In genomic region chr1:183908095-183908494, GRCh38 we compare ENCODE assay signal across 24 cellular contexts.
DNase-seq lines count a peak whose midpoint lies in the region; ATAC-seq, FAIRE-seq and TF ChIP-seq lines count a peak whose summit lies in the region.
"Had no signal": no experiment of that assay in that cellular context is flagged by ENCODE, and none has a peak within 500 bp of the region (broad histone marks: within the 10 kb centered on the region; RNA-seq: fewer than 3 reads in every experiment).

No MANE protein-coding gene starts in this region.

- TF ChIP-seq POLR2A in GM12878 (IDR thresholded peaks at IDR 0.05; ENCODE audit: low read depth, low read length): peak; percentile 19; the same call in 1 of the 2 replicates

- TF ChIP-seq EP300 in GM12878 (IDR thresholded peaks at IDR 0.05; ENCODE audit: borderline replicate concordance in 1 of 2, control insufficient read depth in 1 of 2, low read depth in 2 of 2, low read length in 2 of 2): no peak

- H3K9ac ChIP-seq in GM23248: no peak overlapping the region
- no peak overlapping the region for H3K9ac ChIP-seq in GM12878 (ENCODE audit: control insufficient read depth, insufficient read depth, low read length)
- no peak overlapping the region for H3K9ac ChIP-seq in mesendoderm (ENCODE audit: low read length)

- H3K27me3 ChIP-seq in GM23248 (replicated peaks; ENCODE audit: insufficient read depth) (no peaks in the 10 kb centered on the region), GM12878 (replicated peaks in 1 of 2; ENCODE audit: control insufficient read depth in 2 of 2, insufficient read depth in 2 of 2, low read length in 1 of 2) (no peaks in the 10 kb centered on the region), mesendoderm (ENCODE audit: insufficient read depth, low read length, poor library complexity) (no peaks in the 10 kb centered on the region)
- H3K27me3 ChIP-seq: MG63 had no signal

- no peak overlapping the region for H3K4me3 ChIP-seq in GM23248
- H3K4me3 ChIP-seq in GM12878: no peak overlapping the region
- no peak overlapping the region for H3K4me3 ChIP-seq in mesendoderm (ENCODE audit: low read length)
- H3K4me3 ChIP-seq: MG63 had no signal

- H2BK5ac ChIP-seq in mesendoderm (ENCODE audit: low read length): no peak overlapping the region

- RAD21 ChIA-PET in GM12878 (lab: Charles Lee; ENCODE audit: unreplicated experiment): interaction anchor here (0.8 kb wide), 1 partner anchor 223 kb away, joined by 3 read pairs; no protein-coding TSS in a partner anchor

- H3K79me1 ChIP-seq in mesendoderm (ENCODE audit: low read length): no peaks in the 10 kb centered on the region

- FAIRE-seq in GM12878 (lab: Jason Lieb, UNC): no peak
- FAIRE-seq: GM18507, HTR-8/SVneo had no signal

- H3K4me2 ChIP-seq in GM23248 (ENCODE audit: unreplicated experiment) (no peak overlapping the region), GM12878 (ENCODE audit: control insufficient read depth, insufficient read depth) (no peak overlapping the region), mesendoderm (ENCODE audit: low read length) (no peak overlapping the region)

- no peak overlapping the region for H3K4ac ChIP-seq in mesendoderm (ENCODE audit: low read depth, low read length)

- H3K79me2 ChIP-seq in GM23248 (ENCODE audit: insufficient read depth) (no peaks in the 10 kb centered on the region), GM12878 (ENCODE audit: control insufficient read depth, insufficient read depth, low read length) (peaks cover 2% of the 10 kb centered on the region; the same call in 1 of the 2 replicates), mesendoderm (ENCODE audit: control insufficient read depth, insufficient read depth, low read length) (no peaks in the 10 kb centered on the region)

- H2AK5ac ChIP-seq in mesendoderm (ENCODE audit: low read length): no peak overlapping the region

- in situ Hi-C loops in GM23248 (cut with MboI): no loop called here
- in situ Hi-C loops in GM12878 (cut with MboI): no loop called here

- H2BK120ac ChIP-seq in mesendoderm (ENCODE audit: low read depth, low read length): no peak overlapping the region

- H3K27ac ChIP-seq in GM23248 (no peak overlapping the region), GM12878 (ENCODE audit: control insufficient read depth, insufficient read depth) (no peak overlapping the region), mesendoderm (ENCODE audit: low read depth, low read length) (no peak overlapping the region)
- H3K27ac ChIP-seq: C4-2B had no signal

- H3K23ac ChIP-seq in mesendoderm (ENCODE audit: low read length): no peak overlapping the region

- H4K20me1 ChIP-seq in GM23248 (ENCODE audit: insufficient read depth) (no peaks in the 10 kb centered on the region), GM12878 (ENCODE audit: control insufficient read depth, insufficient read depth) (no peaks in the 10 kb centered on the region)

- 95 to 97% methylated on average over 4 of the region's 4 CpGs for WGBS in GM23248 (ENCODE audit: low coverage in 1 of 2, low lambda C conversion rate in 2 of 2, missing lambda C conversion rate in 2 of 2), 2 experiments
- WGBS in GM12878 (ENCODE audit: insufficient coverage, insufficient replicate concordance, low lambda C conversion rate, missing lambda C conversion rate): 94% methylated on average over 4 of the region's 4 CpGs
- no CpG with 5 or more reads among the region's 4 CpGs for WGBS in mesendoderm (ENCODE audit: extremely low coverage, insufficient coverage, low lambda C conversion rate)

- TF ChIP-seq CTCF in GM12878 (IDR thresholded peaks at IDR 0.05 in 2 of 3, conservative IDR thresholded peaks at IDR 0.05 in 1 of 3; ENCODE audit: control insufficient read depth in 2 of 3, extremely low read depth in 1 of 3, insufficient read depth in 1 of 3, low read depth in 3 of 3, low read length in 3 of 3): no peak

- intact Hi-C loops in GM12878 (cut with micrococcal nuclease; ENCODE audit: unreplicated experiment): no loop called here

- DNase-seq in GM23248: peak; percentile 22
- DNase-seq in HT1080 (ENCODE audit: low read depth): peak; percentile 18
- no peak for DNase-seq in GM12878 (ENCODE audit: low read depth, low spot score)
- DNase-seq in mesendoderm: peak; percentile 16
- DNase-seq in NCI-H1436 (lab: John Stamatoyannopoulos, UW): no peak
- DNase-seq in EL: no peak
- DNase-seq: Caco-2; CD8-positive, alpha-beta T cell; DMS 273 treated with DMSO at 0.1 percent for 48 hours; DMS79 treated with DMSO at 0.1 percent for 48 hours; KBM-7; MG63; NCI-H1105 treated with DMSO at 0.1 percent for 48 hours; NCI-H2029; NCI-H446; NCI-H524 treated with DMSO at 0.1 percent for 48 hours; NCI-H774; SHP77; T-cell had no signal

- peaks cover 10% of the 10 kb centered on the region for H3F3A ChIP-seq in GM23248 (ENCODE audit: insufficient read depth)

- H3K9me3 ChIP-seq in GM23248 (ENCODE audit: low read depth) (no peaks in the 10 kb centered on the region), GM12878 (replicated peaks; ENCODE audit: control insufficient read depth, insufficient read depth, low read length) (no peaks in the 10 kb centered on the region)
- H3K9me3 ChIP-seq: Caco-2, MG63 had no signal

- H3K9me2 ChIP-seq in GM23248 (ENCODE audit: insufficient read depth): no peaks in the 10 kb centered on the region

- no peak overlapping the region for H2BK15ac ChIP-seq in mesendoderm (replicated peaks; ENCODE audit: low read depth)

- SMC1A ChIA-PET in GM12878 (lab: Charles Lee; ENCODE audit: uncharacterized antibody, unreplicated experiment): interaction anchor here (1.0 to 2.8 kb wide), 5 partner anchors 10 to 253 kb away, joined by 3 to 13 read pairs (median 8); no protein-coding TSS in a partner anchor

- no peak overlapping the region for H3K18ac ChIP-seq in mesendoderm (ENCODE audit: low read length)

- no peak overlapping the region for H4K5ac ChIP-seq in mesendoderm (ENCODE audit: low read length)

- peaks cover 20% of the 10 kb centered on the region; the same call in 1 of the 2 replicates for H3K36me3 ChIP-seq in GM23248 (ENCODE audit: low read depth)
- H3K36me3 ChIP-seq in GM12878 (ENCODE audit: control insufficient read depth in 2 of 2, insufficient read depth in 2 of 2, low read length in 1 of 2): peaks cover 21 to 57% of the 10 kb centered on the region in 2 experiments
- no peaks in the 10 kb centered on the region for H3K36me3 ChIP-seq in mesendoderm (ENCODE audit: control insufficient read depth, insufficient read depth, low read length)
- H3K36me3 ChIP-seq: MG63 had no signal

- no peak overlapping the region for H2AFZ ChIP-seq in GM23248
- no peak overlapping the region for H2AFZ ChIP-seq in GM12878 (ENCODE audit: control insufficient read depth, low read depth, low read length)

- H3K56ac ChIP-seq in mesendoderm (ENCODE audit: low read length): no peak overlapping the region

- no peak for TF ChIP-seq RAD21 in GM12878 (IDR thresholded peaks at IDR 0.05; ENCODE audit: insufficient read depth, low read depth, low read length)

- H3K4me1 ChIP-seq in GM23248 (ENCODE audit: insufficient read depth): peaks cover 1% of the 10 kb centered on the region; the same call in 1 of the 2 replicates
- H3K4me1 ChIP-seq in GM12878 (ENCODE audit: control insufficient read depth, insufficient read depth, low read length): peaks cover 38% of the 10 kb centered on the region
- H3K4me1 ChIP-seq in mesendoderm (ENCODE audit: control insufficient read depth, low read depth, low read length): no peaks in the 10 kb centered on the region

- H4K8ac ChIP-seq in mesendoderm (ENCODE audit: low read depth, low read length): no peak overlapping the region

- no TSS peak for BruUV-seq in GM12878 (replicated peaks; lab: Mats Ljungman, UMichigan)

- ATAC-seq in GM12878: no peak
- no peak for ATAC-seq in GM21360 (IDR thresholded peaks at IDR 0.05; ENCODE audit: unreplicated experiment)
- ATAC-seq: CD8-positive, alpha-beta T cell; HCT116; T-cell had no signal

- POLR2A ChIA-PET in GM12878 (lab: Charles Lee): interaction anchor here (1.2 to 1.8 kb wide), 2 partner anchors 9 to 19 kb away, joined by 3 to 5 read pairs; no protein-coding TSS in a partner anchor

- CTCF ChIA-PET in GM12878 (lab: Yijun Ruan, JAX): interaction anchor here (0.9 to 1.4 kb wide), 3 partner anchors 8 to 253 kb away, joined by 4 to 7 read pairs (median 4); no protein-coding TSS in a partner anchor

TF ChIP-seq in GM12878, 131 proteins besides CTCF, POLR2A, EP300 and RAD21 (continues in another document):
- no peak for TF ChIP-seq NRF1 (conservative IDR thresholded peaks at IDR 0.05; ENCODE audit: low read depth, low read length)
- no peak for TF ChIP-seq ZNF687 (IDR thresholded peaks at IDR 0.05)
- no peak for TF ChIP-seq MYB (IDR thresholded peaks at IDR 0.05; ENCODE audit: borderline replicate concordance, low read depth, low read length)
- TF ChIP-seq RFX5 (IDR thresholded peaks at IDR 0.05; ENCODE audit: low read depth, low read length): no peak

Comparison
In these comparisons a context has a peak if more than half of its experiments do, and no peak if none do; other contexts are left out.
1. DNase-seq: peak in GM23248 (single experiment), HT1080 (single experiment) and mesendoderm (single experiment); none in GM12878 (single experiment), NCI-H1436 (single experiment) and EL (single experiment).